ENCODE assay signal across 8 cellular contexts in genomic region chr9:71768388-71769174, GRCh38. TPM values are rescaled to one million over a fixed set of nuclear protein-coding genes. Genes with fewer than 3 reads are reported as not detected.
DNase-seq lines count a peak whose midpoint lies in the region; ATAC-seq and TF ChIP-seq lines count a peak whose summit lies in the region.

A gene with protein sequence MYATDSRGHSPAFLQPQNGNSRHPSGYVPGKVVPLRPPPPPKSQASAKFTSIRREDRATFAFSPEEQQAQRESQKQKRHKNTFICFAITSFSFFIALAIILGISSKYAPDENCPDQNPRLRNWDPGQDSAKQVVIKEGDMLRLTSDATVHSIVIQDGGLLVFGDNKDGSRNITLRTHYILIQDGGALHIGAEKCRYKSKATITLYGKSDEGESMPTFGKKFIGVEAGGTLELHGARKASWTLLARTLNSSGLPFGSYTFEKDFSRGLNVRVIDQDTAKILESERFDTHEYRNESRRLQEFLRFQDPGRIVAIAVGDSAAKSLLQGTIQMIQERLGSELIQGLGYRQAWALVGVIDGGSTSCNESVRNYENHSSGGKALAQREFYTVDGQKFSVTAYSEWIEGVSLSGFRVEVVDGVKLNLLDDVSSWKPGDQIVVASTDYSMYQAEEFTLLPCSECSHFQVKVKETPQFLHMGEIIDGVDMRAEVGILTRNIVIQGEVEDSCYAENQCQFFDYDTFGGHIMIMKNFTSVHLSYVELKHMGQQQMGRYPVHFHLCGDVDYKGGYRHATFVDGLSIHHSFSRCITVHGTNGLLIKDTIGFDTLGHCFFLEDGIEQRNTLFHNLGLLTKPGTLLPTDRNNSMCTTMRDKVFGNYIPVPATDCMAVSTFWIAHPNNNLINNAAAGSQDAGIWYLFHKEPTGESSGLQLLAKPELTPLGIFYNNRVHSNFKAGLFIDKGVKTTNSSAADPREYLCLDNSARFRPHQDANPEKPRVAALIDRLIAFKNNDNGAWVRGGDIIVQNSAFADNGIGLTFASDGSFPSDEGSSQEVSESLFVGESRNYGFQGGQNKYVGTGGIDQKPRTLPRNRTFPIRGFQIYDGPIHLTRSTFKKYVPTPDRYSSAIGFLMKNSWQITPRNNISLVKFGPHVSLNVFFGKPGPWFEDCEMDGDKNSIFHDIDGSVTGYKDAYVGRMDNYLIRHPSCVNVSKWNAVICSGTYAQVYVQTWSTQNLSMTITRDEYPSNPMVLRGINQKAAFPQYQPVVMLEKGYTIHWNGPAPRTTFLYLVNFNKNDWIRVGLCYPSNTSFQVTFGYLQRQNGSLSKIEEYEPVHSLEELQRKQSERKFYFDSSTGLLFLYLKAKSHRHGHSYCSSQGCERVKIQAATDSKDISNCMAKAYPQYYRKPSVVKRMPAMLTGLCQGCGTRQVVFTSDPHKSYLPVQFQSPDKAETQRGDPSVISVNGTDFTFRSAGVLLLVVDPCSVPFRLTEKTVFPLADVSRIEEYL (N-terminal part only) (minus strand): TSS chr9:71768513. CDS start chr9:71750373, 18,140 bp downstream.

- DNase-seq in GM12865 (ENCODE audit: low read depth) = peak; percentile 86
- DNase-seq in HFFc6 = peak; percentile 89
- peak; percentile 78 for DNase-seq in NB4 (ENCODE audit: low read depth)
- peak; percentile 88 for DNase-seq in SW480 (ENCODE audit: low spot score)
- peak; percentile 89 for DNase-seq in activated naive CD8-positive, alpha-beta T cell treated with anti-CD3 and anti-CD28 coated beads, Interleukin-2, amount 50 U/mL, for 24 hours
- DNase-seq in Right ventricle myocardium superior = peak; percentile 93
- peak; percentile 92 to 97 for DNase-seq in trophoblast cell
- DNase-seq in tibial nerve (ENCODE audit: low spot score in 2 of 2) = peak; percentile 71 to 72

- H2AFZ ChIP-seq in trophoblast cell (ENCODE audit: insufficient read depth, low read length, poor library complexity) = peak within 1 kb of the TSS; percentile 85

- intact Hi-C loops in Right ventricle myocardium superior (cut with DNase I) = loop anchor here (10.0 kb wide), 1 partner anchor 164 kb away; no protein-coding TSS in a partner anchor

- peaks cover 28% of the 10 kb centered on the region for H3K79me2 ChIP-seq in trophoblast cell (ENCODE audit: control insufficient read depth, insufficient read depth, low read length, poor library complexity)

- TF ChIP-seq CTCF in GM12865 (IDR thresholded peaks at IDR 0.05; ENCODE audit: insufficient read depth, low read depth, low read length, missing control alignments) (peak; percentile 63), HFFc6 (IDR thresholded peaks at IDR 0.05) (peak; percentile 55), NB4 (IDR thresholded peaks at IDR 0.05; ENCODE audit: low read depth, low read length) (no peak), tibial nerve (IDR thresholded peaks at IDR 0.05) (peak; percentile 52 to 74 (median 65))

- WGBS in trophoblast cell (ENCODE audit: extremely low coverage, insufficient coverage, insufficient read length) = no CpG with 5 or more reads among the region's 86 CpGs
- WGBS in tibial nerve, 2 donors = 0 to 1% methylated on average over 40 to 55 of the region's 86 CpGs

- peak in 1 of 2 donors; percentile 98 for TF ChIP-seq EP300 in tibial nerve (IDR thresholded peaks at IDR 0.05)

- H3K27ac ChIP-seq in trophoblast cell (ENCODE audit: low read depth, low read length) = peak within 1 kb of the TSS; percentile 96
- peak within 1 kb of the TSS; percentile 93 to 98 (median 97) for H3K27ac ChIP-seq in tibial nerve

- peak within 1 kb of the TSS; percentile 95 for H4K91ac ChIP-seq in trophoblast cell (ENCODE audit: low read depth, low read length)

- peaks cover 15% of the 10 kb centered on the region for H3K79me1 ChIP-seq in trophoblast cell (ENCODE audit: low read length)

- peaks cover 3 to 4% of the 10 kb centered on the region in 2 experiments for H3K4me1 ChIP-seq in trophoblast cell (ENCODE audit: control insufficient read depth in 1 of 2, insufficient read depth in 2 of 2, low read length in 2 of 2)
- H3K4me1 ChIP-seq in tibial nerve = peaks cover 0 to 49% (median 23%) of the 10 kb centered on the region in 4 donors

- H3K4me2 ChIP-seq in trophoblast cell (ENCODE audit: low read length) = peak within 1 kb of the TSS; percentile 99

- peak within 1 kb of the TSS; percentile 98 for H3K4ac ChIP-seq in trophoblast cell (ENCODE audit: low read depth, low read length)

- H3K9ac ChIP-seq in trophoblast cell (ENCODE audit: low read length) = peak within 1 kb of the TSS; percentile 93

- peak within 1 kb of the TSS; percentile 95 for H3K14ac ChIP-seq in trophoblast cell (ENCODE audit: low read length)

- H3K36me3 Mint-ChIP-seq in HFFc6 (ENCODE audit: low read depth) = peaks cover 16% of the 10 kb centered on the region; the same call in 1 of the 2 replicates
- H3K36me3 Mint-ChIP-seq in activated naive CD8-positive, alpha-beta T cell treated with anti-CD3 and anti-CD28 coated beads, Interleukin-2, amount 50 U/mL, for 24 hours (ENCODE audit: low read depth) = peaks cover 11% of the 10 kb centered on the region

- no peak within 1 kb of the TSS for H2BK12ac ChIP-seq in trophoblast cell (ENCODE audit: low read length)

- no peak for TF ChIP-seq POLR2A in NB4 (IDR thresholded peaks at IDR 0.05; ENCODE audit: extremely low read depth, insufficient read length)
- peak; percentile 78 to 96 for TF ChIP-seq POLR2A in tibial nerve (IDR thresholded peaks at IDR 0.05)

- H3K36me3 ChIP-seq in trophoblast cell (ENCODE audit: control insufficient read depth in 1 of 2, insufficient read depth in 2 of 2, low read length in 2 of 2) (no peaks in the 10 kb centered on the region), tibial nerve (no peaks in the 10 kb centered on the region)

- H3K27me3 ChIP-seq in trophoblast cell (ENCODE audit: insufficient read depth, low read length) = no peaks in the 10 kb centered on the region
- no peaks in the 10 kb centered on the region for H3K27me3 ChIP-seq in tibial nerve

- H3K4me3 ChIP-seq in GM12865 (ENCODE audit: low read depth, low read length) (peak within 1 kb of the TSS; percentile 76), NB4 (ENCODE audit: low read depth, low read length) (no peak within 1 kb of the TSS), trophoblast cell (ENCODE audit: low read depth, low read length) (peak within 1 kb of the TSS; percentile 93), tibial nerve (peak within 1 kb of the TSS; percentile 67 to 89 (median 77))

- H2BK5ac ChIP-seq in trophoblast cell (ENCODE audit: low read depth, low read length, poor library complexity) = peak within 1 kb of the TSS; percentile 96

- no peaks in the 10 kb centered on the region for H3K9me3 Mint-ChIP-seq in HFFc6
- no peaks in the 10 kb centered on the region for H3K9me3 Mint-ChIP-seq in activated naive CD8-positive, alpha-beta T cell treated with anti-CD3 and anti-CD28 coated beads, Interleukin-2, amount 50 U/mL, for 24 hours

- peak within 1 kb of the TSS; percentile 96 for H3K18ac ChIP-seq in trophoblast cell (ENCODE audit: low read length)

- ATAC-seq in activated naive CD8-positive, alpha-beta T cell treated with anti-CD3 and anti-CD28 coated beads, Interleukin-2, amount 50 U/mL, for 24 hours = peak; percentile 80
- ATAC-seq in Right ventricle myocardium superior (ENCODE audit: poor library complexity) = peak; percentile 93

- no peaks in the 10 kb centered on the region; the same call in 1 of the 2 replicates for H3K27me3 Mint-ChIP-seq in HFFc6 (ENCODE audit: insufficient read depth)
- no peaks in the 10 kb centered on the region for H3K27me3 Mint-ChIP-seq in activated naive CD8-positive, alpha-beta T cell treated with anti-CD3 and anti-CD28 coated beads, Interleukin-2, amount 50 U/mL, for 24 hours

- H3K4me3 Mint-ChIP-seq in HFFc6 = peak within 1 kb of the TSS; percentile 97
- peak within 1 kb of the TSS; percentile 95 for H3K4me3 Mint-ChIP-seq in activated naive CD8-positive, alpha-beta T cell treated with anti-CD3 and anti-CD28 coated beads, Interleukin-2, amount 50 U/mL, for 24 hours

- H4K12ac ChIP-seq in trophoblast cell (ENCODE audit: low read depth, low read length) = peak within 1 kb of the TSS; percentile 80

- H3K9me3 ChIP-seq in trophoblast cell (ENCODE audit: insufficient read depth, low read depth, low read length) (no peaks in the 10 kb centered on the region), tibial nerve (no peaks in the 10 kb centered on the region)

- peak within 1 kb of the TSS; percentile 93 for H3K27ac Mint-ChIP-seq in HFFc6
- peak within 1 kb of the TSS; percentile 95 for H3K27ac Mint-ChIP-seq in activated naive CD8-positive, alpha-beta T cell treated with anti-CD3 and anti-CD28 coated beads, Interleukin-2, amount 50 U/mL, for 24 hours

- H3K23ac ChIP-seq in trophoblast cell (ENCODE audit: low read length) = no peak within 1 kb of the TSS

- peak within 1 kb of the TSS; percentile 97 for H2BK120ac ChIP-seq in trophoblast cell (ENCODE audit: insufficient read depth, low read length, poor library complexity)

- H4K8ac ChIP-seq in trophoblast cell (ENCODE audit: low read depth, low read length) = peak within 1 kb of the TSS; percentile 91

- H2AK5ac ChIP-seq in trophoblast cell (ENCODE audit: low read length) = no peak within 1 kb of the TSS

- peaks cover 48% of the 10 kb centered on the region for H3K4me1 Mint-ChIP-seq in HFFc6 (ENCODE audit: low read depth)
- H3K4me1 Mint-ChIP-seq in activated naive CD8-positive, alpha-beta T cell treated with anti-CD3 and anti-CD28 coated beads, Interleukin-2, amount 50 U/mL, for 24 hours = peaks cover 46% of the 10 kb centered on the region

RNA-seq across cellular contexts. Expression of the gene that starts here (rescaled TPM):
- total RNA-seq in HFFc6 (2021; fragmentation: NEBNext Ultra II Directional; extraction: Animal tissue kit (Norgen Biotek cat#: 25700)) = 100 to 1,000 TPM in 2 of 6 experiments, 10 to 100 TPM in 4; 86.0 to 106 (median 92.1) TPM
- total RNA-seq in Right ventricle myocardium superior (7.9 TPM), tibial nerve (100 to 1,000 TPM; 107 to 126 (median 118) TPM)
- polyA plus RNA-seq in trophoblast cell (2013) = 162 and 163 TPM in 2 replicates
